Comparison of ENCODE assay signal across 8 cellular contexts in the genomic region with DNA sequence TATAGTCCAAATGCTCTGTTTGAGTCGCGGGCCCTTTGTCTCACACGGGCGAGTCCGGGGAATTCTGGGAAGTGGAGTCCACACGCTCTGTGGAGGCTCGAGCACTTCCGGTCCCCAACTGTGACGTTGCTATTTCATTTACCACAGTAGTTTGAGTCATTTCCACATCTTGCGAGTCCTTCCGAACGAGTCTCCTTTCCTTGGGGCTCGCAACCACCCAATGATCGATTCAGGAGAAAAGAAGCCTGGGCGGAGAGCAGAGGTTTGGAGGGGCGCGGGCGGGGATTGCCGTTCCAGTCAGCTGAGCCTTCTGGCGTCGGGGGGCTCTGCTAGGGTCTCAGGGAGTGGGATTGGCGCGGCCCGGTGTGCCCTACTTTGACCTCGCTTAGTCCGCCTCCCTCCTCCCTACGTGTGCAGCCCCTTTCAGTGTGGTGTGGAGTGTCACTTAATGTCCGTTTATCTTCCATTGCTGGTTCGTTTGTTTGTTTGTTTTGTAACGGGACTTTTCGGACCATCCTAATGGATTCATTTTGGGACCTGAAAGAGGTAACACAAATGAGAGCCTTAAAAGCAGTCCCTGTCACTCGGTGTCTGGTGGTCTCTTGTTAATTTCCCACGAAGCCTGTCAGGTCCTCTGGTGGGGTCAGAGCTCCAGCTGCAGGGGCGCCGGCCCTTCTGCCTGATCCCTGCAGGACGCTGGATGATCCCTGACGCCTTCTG.
DNase-seq lines count a peak whose midpoint lies in the region; ATAC-seq and TF ChIP-seq lines count a peak whose summit lies in the region.

A gene (plus strand): TSS at position 163 of the 720 bp plus-strand sequence. CDS start 58 bp downstream, at position 221.

- no peak for TF ChIP-seq CTCF in GM10248 (IDR thresholded peaks at IDR 0.05; ENCODE audit: control extremely low read depth, extremely low read depth, low read depth, missing control alignments)
- no peak for TF ChIP-seq CTCF in astrocyte of the spinal cord (IDR thresholded peaks at IDR 0.05; ENCODE audit: low read depth, low read length)

- peak within 1 kb of the TSS; percentile 70 for H3K4me3 ChIP-seq in astrocyte of the spinal cord (ENCODE audit: low read depth, low read length)

- DNase-seq in GM10248 (ENCODE audit: extremely low spot score) (peak; percentile 82), NCI-H146 (lab: John Stamatoyannopoulos, UW) (peak; percentile 80), T-helper 9 cell (peak; percentile 50), astrocyte of the spinal cord (ENCODE audit: low read depth, low spot score) (peak; percentile 90), hippocampal formation (lab: John Stamatoyannopoulos, UW) (peak; percentile 76), retina (peak; percentile 91)

- POLR2A ChIA-PET in GM10248 (lab: Yijun Ruan, JAX) = interaction anchor here (0.6 kb wide), 1 partner anchor 90 kb away, joined by 3 read pairs; a partner anchor contains a TSS

- in situ Hi-C loops in astrocyte of the spinal cord (cut with HindIII; ENCODE audit: low sequenced_read_pairs) = no loop called here

- CTCF ChIA-PET in GM10248 (lab: Yijun Ruan, JAX) = interaction anchor here (1.2 kb wide), 1 partner anchor 47 kb away, joined by 3 read pairs; no protein-coding TSS in a partner anchor

- ATAC-seq in HG02610 (IDR thresholded peaks at IDR 0.05; ENCODE audit: unreplicated experiment) (peak; percentile 93), HG02623 (IDR thresholded peaks at IDR 0.05; ENCODE audit: unreplicated experiment) (no peak)
